13 cellular contexts compared by ENCODE assay signal in genomic region chr2:85181093-85181685, GRCh38. TPM values are rescaled to one million over a fixed set of nuclear protein-coding genes. Genes with fewer than 3 reads are reported as not detected.
A peak's percentile ranks its signal among the peaks of the same experiment; 100 is the strongest.
DNase-seq lines count a peak whose midpoint lies in the region; ATAC-seq and TF ChIP-seq lines count a peak whose summit lies in the region.
"Had no signal": no experiment of that assay in that cellular context is flagged by ENCODE, and none has a peak within 500 bp of the region (broad histone marks: within the 10 kb centered on the region; RNA-seq: fewer than 3 reads in every experiment).

No MANE protein-coding gene starts in this region.

- peaks cover 11% of the 10 kb centered on the region for H3K4me1 Mint-ChIP-seq in activated T-helper 1 cell treated with anti-CD3 and anti-CD28 coated beads, Interleukin-12 subunit alpha, Interleukin-12 subunit beta, Interleukin-2, Interleukin-4 antibody, amounts not matched to agents 30 ng/mL and 10 ng/mL and 1 ng/mL, durations not matched to agents 14 hours and 24 hours and 36 hours (ENCODE audit: low read depth)
- H3K4me1 Mint-ChIP-seq: activated naive CD8-positive, alpha-beta T cell treated with anti-CD3 and anti-CD28 coated beads for 36 hours had no signal

- no TSS peak for BruUV-seq in Panc1 (replicated peaks; lab: Mats Ljungman, UMichigan)

- no peaks in the 10 kb centered on the region for H3K36me3 Mint-ChIP-seq in activated T-helper 1 cell treated with anti-CD3 and anti-CD28 coated beads, Interleukin-12 subunit alpha, Interleukin-12 subunit beta, Interleukin-2, Interleukin-4 antibody, amounts not matched to agents 30 ng/mL and 10 ng/mL and 1 ng/mL, durations not matched to agents 14 hours and 24 hours and 36 hours (ENCODE audit: low read depth)
- H3K36me3 Mint-ChIP-seq: activated naive CD8-positive, alpha-beta T cell treated with anti-CD3 and anti-CD28 coated beads for 36 hours; CD4-positive, CD25-positive, alpha-beta regulatory T cell; naive thymus-derived CD8-positive, alpha-beta T cell had no signal

- H3K4me3 Mint-ChIP-seq in activated T-helper 1 cell treated with anti-CD3 and anti-CD28 coated beads, Interleukin-12 subunit alpha, Interleukin-12 subunit beta, Interleukin-2, Interleukin-4 antibody, amounts not matched to agents 30 ng/mL and 10 ng/mL and 1 ng/mL, durations not matched to agents 14 hours and 24 hours and 36 hours, result no peak overlapping the region
- H3K4me3 Mint-ChIP-seq: activated naive CD8-positive, alpha-beta T cell treated with anti-CD3 and anti-CD28 coated beads for 36 hours; CD4-positive, CD25-positive, alpha-beta regulatory T cell; naive thymus-derived CD8-positive, alpha-beta T cell had no signal

- no peak overlapping the region for H3K27ac Mint-ChIP-seq in activated T-helper 1 cell treated with anti-CD3 and anti-CD28 coated beads, Interleukin-12 subunit alpha, Interleukin-12 subunit beta, Interleukin-2, Interleukin-4 antibody, amounts not matched to agents 30 ng/mL and 10 ng/mL and 1 ng/mL, durations not matched to agents 14 hours and 24 hours and 36 hours
- H3K27ac Mint-ChIP-seq: activated naive CD8-positive, alpha-beta T cell treated with anti-CD3 and anti-CD28 coated beads for 36 hours; CD4-positive, CD25-positive, alpha-beta regulatory T cell had no signal

- H3K9me3 Mint-ChIP-seq in activated T-helper 1 cell treated with anti-CD3 and anti-CD28 coated beads, Interleukin-12 subunit alpha, Interleukin-12 subunit beta, Interleukin-2, Interleukin-4 antibody, amounts not matched to agents 30 ng/mL and 10 ng/mL and 1 ng/mL, durations not matched to agents 14 hours and 24 hours and 36 hours, result no peaks in the 10 kb centered on the region
- H3K9me3 Mint-ChIP-seq: activated naive CD8-positive, alpha-beta T cell treated with anti-CD3 and anti-CD28 coated beads for 36 hours; CD4-positive, CD25-positive, alpha-beta regulatory T cell; naive thymus-derived CD8-positive, alpha-beta T cell had no signal

- TF ChIP-seq CTCF in cardiac muscle cell (IDR thresholded peaks at IDR 0.05; ENCODE audit: low read depth, low read length), result peak; percentile 10
- no peak for TF ChIP-seq CTCF in Panc1 (IDR thresholded peaks at IDR 0.05)
- peak; percentile 24 for TF ChIP-seq CTCF in kidney epithelial cell (IDR thresholded peaks at IDR 0.05; ENCODE audit: insufficient read depth, low read length, poor library complexity, severe bottlenecking)

- CTCF ChIA-PET in Panc1 (lab: Charles Lee), result no interaction called here

- H3K27me3 ChIP-seq in cardiac muscle cell, result no peaks in the 10 kb centered on the region
- H3K27me3 ChIP-seq in Panc1 (ENCODE audit: control insufficient read depth, insufficient read depth, low read length), result no peaks in the 10 kb centered on the region
- H3K27me3 ChIP-seq in kidney epithelial cell (ENCODE audit: control insufficient read depth, insufficient read depth, low read length), result no peaks in the 10 kb centered on the region

- peak; percentile 46; the same call in 1 of the 2 replicates for ATAC-seq in Panc1
- ATAC-seq: naive thymus-derived CD8-positive, alpha-beta T cell had no signal

- intact Hi-C loops in cardiac septum (cut with DNase I) (no loop called here), Panc1 (cut with micrococcal nuclease; ENCODE audit: unreplicated experiment) (no loop called here), head of caudate nucleus (cut with DNase I) (no loop called here)
- intact Hi-C loops in activated T-helper 1 cell treated with anti-CD3 and anti-CD28 coated beads, Interleukin-12 subunit alpha, Interleukin-12 subunit beta, Interleukin-2, Interleukin-4 antibody, amounts not matched to agents 30 ng/mL and 10 ng/mL and 1 ng/mL, durations not matched to agents 14 hours and 24 hours and 36 hours (cut with micrococcal nuclease), result no loop called here

- H3K27ac ChIP-seq in cardiac muscle cell (no peak overlapping the region), Panc1 (ENCODE audit: low read length) (no peak overlapping the region)

- H3K4me1 ChIP-seq in cardiac muscle cell (ENCODE audit: low read depth) (no peaks in the 10 kb centered on the region), Panc1 (ENCODE audit: control insufficient read depth, insufficient read depth, low read length) (peaks cover 9% of the 10 kb centered on the region)

- no peaks in the 10 kb centered on the region for H3K9me3 ChIP-seq in cardiac muscle cell (ENCODE audit: low read depth)
- H3K9me3 ChIP-seq in Panc1 (ENCODE audit: control insufficient read depth, insufficient read depth, low read depth, low read length), result no peaks in the 10 kb centered on the region

- DNase-seq in cardiac muscle cell (ENCODE audit: low read depth in 1 of 2, low spot score in 1 of 2), result peak in 1 of 2 donors; percentile 37
- no peak for DNase-seq in cardiac septum (ENCODE audit: low spot score)
- no peak for DNase-seq in Panc1 (ENCODE audit: low read depth, low spot score)
- no peak for DNase-seq in kidney epithelial cell (ENCODE audit: low read depth)
- no peak for DNase-seq in activated T-helper 1 cell treated with anti-CD3 and anti-CD28 coated beads, Interleukin-12 subunit alpha, Interleukin-12 subunit beta, Interleukin-2, Interleukin-4 antibody, amounts not matched to agents 30 ng/mL and 10 ng/mL and 1 ng/mL, durations not matched to agents 14 hours and 24 hours and 36 hours (ENCODE audit: low spot score)
- DNase-seq in C1 segment of cervical spinal cord (lab: John Stamatoyannopoulos, UW), result no peak
- no peak for DNase-seq in head of caudate nucleus
- no peak for DNase-seq in HK-2 (ENCODE audit: unreplicated experiment)
- DNase-seq: activated CD4-positive, alpha-beta T cell treated with anti-CD3 and anti-CD28 coated beads, Interleukin-2, amount 50 U/mL, for 4 hours; activated naive CD8-positive, alpha-beta T cell treated with anti-CD3 and anti-CD28 coated beads for 36 hours; CD4-positive, CD25-positive, alpha-beta regulatory T cell; MV-4-11; naive thymus-derived CD8-positive, alpha-beta T cell had no signal

- POLR2A ChIA-PET in Panc1 (lab: Charles Lee), result interaction anchor here (0.6 kb wide), 1 partner anchor 1199 kb away, joined by 11 read pairs; no protein-coding TSS in a partner anchor

- H3K36me3 ChIP-seq in cardiac muscle cell (no peaks in the 10 kb centered on the region), Panc1 (ENCODE audit: control insufficient read depth, insufficient read depth, low read length) (no peaks in the 10 kb centered on the region), kidney epithelial cell (ENCODE audit: control insufficient read depth, insufficient read depth, low read length) (no peaks in the 10 kb centered on the region)

- H3K4me3 ChIP-seq in cardiac muscle cell, result no peak overlapping the region
- H3K4me3 ChIP-seq in Panc1 (ENCODE audit: low read depth in 2 of 2, low read length in 2 of 2), result no peak overlapping the region
- no peak overlapping the region for H3K4me3 ChIP-seq in kidney epithelial cell (ENCODE audit: low read depth, low read length)

- peaks cover 11% of the 10 kb centered on the region for H3K27me3 Mint-ChIP-seq in activated T-helper 1 cell treated with anti-CD3 and anti-CD28 coated beads, Interleukin-12 subunit alpha, Interleukin-12 subunit beta, Interleukin-2, Interleukin-4 antibody, amounts not matched to agents 30 ng/mL and 10 ng/mL and 1 ng/mL, durations not matched to agents 14 hours and 24 hours and 36 hours (ENCODE audit: insufficient read depth)

- in situ Hi-C loops in Panc1 (cut with HindIII; ENCODE audit: low pct_unique_long_range_greater_than_20kb, low sequenced_read_pairs), result no loop called here

RNA-seq across cellular contexts. Expression of gene TCF7L1, which starts 48.0 kb away (rescaled TPM):
- total RNA-seq in cardiac muscle cell (1.5 and 5.3 TPM in 2 replicates), cardiac septum (6.0 TPM), Panc1 (2021; ENCODE audit: unreplicated experiment) (30.4 TPM), kidney epithelial cell (2.6 and 4.3 TPM in 2 replicates)
- polyA plus RNA-seq in cardiac muscle cell, result 10.0 and 19.0 TPM in 2 replicates
- polyA plus RNA-seq in Panc1 (2012; ENCODE audit: insufficient read length), result 40.2 TPM
- not detected in 2 replicates for total RNA-seq in activated T-helper 1 cell treated with anti-CD3 and anti-CD28 coated beads, Interleukin-12 subunit alpha, Interleukin-12 subunit beta, Interleukin-2, Interleukin-4 antibody, amounts not matched to agents 30 ng/mL and 10 ng/mL and 1 ng/mL, durations not matched to agents 14 hours and 24 hours and 36 hours
- total RNA-seq: CD4-positive, CD25-positive, alpha-beta regulatory T cell; naive thymus-derived CD8-positive, alpha-beta T cell had no signal
